ENCODE assay signal across 9 cellular contexts in the genomic region with DNA sequence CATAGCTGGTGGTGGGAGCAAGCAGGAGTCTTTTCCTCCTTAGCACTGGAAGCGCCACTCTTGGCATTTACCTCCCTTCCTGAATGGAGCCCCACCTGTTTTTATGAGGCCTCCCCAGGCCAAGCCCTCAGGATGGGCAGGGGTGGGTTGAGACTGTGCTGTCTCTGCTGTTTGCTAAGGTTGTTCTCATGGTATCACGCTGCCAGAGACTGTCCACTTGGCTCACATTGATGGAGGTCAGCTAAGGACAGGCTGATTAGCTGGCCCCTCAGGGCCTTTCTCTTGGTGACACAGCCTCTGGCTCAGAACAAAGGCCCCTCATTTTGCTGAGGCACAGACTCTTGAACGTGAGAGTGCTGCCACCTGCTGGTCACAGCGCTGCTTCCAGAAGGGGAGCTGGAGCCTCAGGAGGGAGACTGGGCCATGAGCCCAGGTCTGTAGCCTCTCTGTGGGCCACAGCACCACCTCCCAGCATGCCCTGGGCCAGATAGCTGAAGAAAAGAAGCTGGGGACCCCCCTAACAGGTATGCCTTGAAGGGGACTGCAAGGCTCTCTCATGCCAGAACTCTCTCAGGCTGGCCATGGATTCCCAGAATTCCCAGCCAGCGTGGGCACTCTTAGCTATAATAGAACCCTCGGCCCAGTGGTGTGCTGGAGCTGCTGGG.
DNase-seq lines count a peak whose midpoint lies in the region; ATAC-seq and TF ChIP-seq lines count a peak whose summit lies in the region.
"Had no signal": no experiment of that assay in that cellular context is flagged by ENCODE, and none has a peak within 500 bp of the region (broad histone marks: within the 10 kb centered on the region; RNA-seq: fewer than 3 reads in every experiment).

No MANE protein-coding gene starts in this region.

- H3K4me1 ChIP-seq in prostate gland (replicated peaks) (no peaks in the 10 kb centered on the region), aorta (ENCODE audit: control insufficient read depth in 1 of 2, insufficient read depth in 2 of 2, low read length in 2 of 2) (no peaks in the 10 kb centered on the region)

- H3K9me3 ChIP-seq in prostate gland (no peaks in the 10 kb centered on the region), aorta (ENCODE audit: control insufficient read depth, low read length) (no peaks in the 10 kb centered on the region)

- no peak overlapping the region for H3K27ac Mint-ChIP-seq in activated naive CD8-positive, alpha-beta T cell treated with anti-CD3 and anti-CD28 coated beads for 36 hours

- H3K4me3 ChIP-seq in HFF-Myc (replicated peaks; ENCODE audit: low read depth, low read length): no peak overlapping the region
- H3K4me3 ChIP-seq in prostate gland: no peak overlapping the region
- H3K4me3 ChIP-seq in aorta (ENCODE audit: low read length in 2 of 2): no peak overlapping the region
- H3K4me3 ChIP-seq: skin epidermis had no signal

- H3K9me3 Mint-ChIP-seq in activated naive CD8-positive, alpha-beta T cell treated with anti-CD3 and anti-CD28 coated beads for 36 hours: no peaks in the 10 kb centered on the region

- no peaks in the 10 kb centered on the region for H3K27me3 Mint-ChIP-seq in activated naive CD8-positive, alpha-beta T cell treated with anti-CD3 and anti-CD28 coated beads for 36 hours

- 40% methylated on average over 5 of the region's 6 CpGs for WGBS in prostate gland
- WGBS in aorta, 2 donors: 34 to 36% methylated on average over 6 of the region's 6 CpGs

- TF ChIP-seq POLR2A in prostate gland (IDR thresholded peaks at IDR 0.05): no peak

- H3K27ac ChIP-seq in prostate gland (peak overlapping the region; percentile 37 to 65), aorta (ENCODE audit: low read depth in 1 of 2, low read length in 2 of 2) (no peak overlapping the region)

- H3K4me1 Mint-ChIP-seq in activated naive CD8-positive, alpha-beta T cell treated with anti-CD3 and anti-CD28 coated beads for 36 hours: peaks cover 1% of the 10 kb centered on the region

- H3K27me3 ChIP-seq in prostate gland (replicated peaks; ENCODE audit: insufficient read depth) (no peaks in the 10 kb centered on the region), aorta (ENCODE audit: control insufficient read depth in 1 of 2, insufficient read depth in 2 of 2, low read length in 1 of 2) (no peaks in the 10 kb centered on the region)

- no peaks in the 10 kb centered on the region for H3K36me3 ChIP-seq in prostate gland
- H3K36me3 ChIP-seq in aorta (ENCODE audit: control insufficient read depth in 1 of 2, insufficient read depth in 2 of 2, low read length in 1 of 2): no peaks in the 10 kb centered on the region

- TF ChIP-seq CTCF in GM10266 (IDR thresholded peaks at IDR 0.05; ENCODE audit: control insufficient read depth, insufficient read depth, low read depth, missing control alignments) (peak; percentile 97), HFF-Myc (IDR thresholded peaks at IDR 0.05; ENCODE audit: low read depth, low read length, missing control alignments) (peak; percentile 90), prostate gland (IDR thresholded peaks at IDR 0.05) (peak; percentile 93 to 98 (median 96))

- intact Hi-C loops in cardiac septum (cut with DNase I) (loop anchor here (1.0 to 10.0 kb wide), 5 partner anchors 74 to 680 kb away; no protein-coding TSS in a partner anchor), prostate gland (cut with DNase I) (loop anchor here (1.0 to 2.0 kb wide), 2 partner anchors 124 to 333 kb away; no protein-coding TSS in a partner anchor), aorta (cut with DNase I) (loop anchor here (1.0 to 10.0 kb wide), 4 partner anchors 70 to 333 kb away; no protein-coding TSS in a partner anchor)

- H3K36me3 Mint-ChIP-seq in activated naive CD8-positive, alpha-beta T cell treated with anti-CD3 and anti-CD28 coated beads for 36 hours: no peaks in the 10 kb centered on the region

- peak; percentile 74 for DNase-seq in GM10266 (ENCODE audit: extremely low spot score)
- peak; percentile 64 for DNase-seq in HFF-Myc (ENCODE audit: extremely low read depth, low read depth)
- peak; percentile 85 for DNase-seq in NAMALWA (ENCODE audit: low spot score)
- DNase-seq in SKM-1 (lab: John Stamatoyannopoulos, UW; ENCODE audit: unreplicated experiment): peak; percentile 47
- DNase-seq in activated naive CD8-positive, alpha-beta T cell treated with anti-CD3 and anti-CD28 coated beads for 36 hours: peak; percentile 80
- DNase-seq in cardiac septum (ENCODE audit: low spot score): peak; percentile 90
- DNase-seq in prostate gland (ENCODE audit: low spot score): peak; percentile 86
- DNase-seq in aorta: peak; percentile 91 to 97

- H3K4me3 Mint-ChIP-seq in activated naive CD8-positive, alpha-beta T cell treated with anti-CD3 and anti-CD28 coated beads for 36 hours: no peak overlapping the region

- peak; percentile 92 for ATAC-seq in aorta (ENCODE audit: low FRiP score)

Comparison
In these comparisons a context has a peak if more than half of its experiments do, and no peak if none do; other contexts are left out.
1. H3K27ac ChIP-seq: peak in prostate gland (2 of 2); none in aorta (0 of 2).
2. Peak in every context shown above with its lines, with median percentiles within 50 percentile points of each other: DNase-seq and CTCF ChIP-seq.